Comparison of ENCODE assay signal across 1 cellular context in the genomic region with DNA sequence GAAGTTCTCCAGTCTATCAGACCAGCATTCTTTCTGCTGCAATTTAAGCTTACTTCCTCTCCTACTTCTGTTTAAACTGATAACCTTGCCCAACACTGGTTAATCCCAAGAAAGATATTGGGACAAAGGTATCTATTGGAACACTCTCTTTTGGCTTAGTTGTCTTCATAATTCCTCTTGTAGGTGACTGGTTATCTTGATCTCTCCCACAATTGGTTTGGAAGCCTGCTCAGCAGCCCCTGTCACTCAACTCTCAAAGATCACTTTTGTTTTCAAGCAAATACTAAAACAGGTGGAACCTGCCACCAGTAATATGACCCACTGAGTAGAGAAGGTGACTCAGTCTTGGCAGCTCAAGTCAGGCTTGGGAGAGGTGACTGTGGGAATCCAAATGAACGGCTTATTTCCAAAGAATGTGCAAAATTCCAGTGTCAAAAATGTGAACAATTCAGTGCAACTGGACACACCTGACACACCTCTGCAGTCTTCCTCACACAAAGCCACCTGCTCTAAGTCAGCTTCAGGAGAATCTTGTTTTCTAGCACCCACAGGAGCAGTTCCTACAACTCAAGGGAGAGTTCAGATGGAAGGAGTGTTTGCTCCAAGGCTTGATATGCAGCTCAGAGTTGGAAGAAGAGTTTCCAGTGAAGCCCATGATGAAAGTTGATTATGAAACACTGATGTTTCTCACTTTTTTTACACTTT.
TF ChIP-seq lines count a peak whose summit lies in the region.

No MANE protein-coding gene starts in this region.

TF ChIP-seq in WTC11, 78 proteins besides CTCF, POLR2A, EP300 and RAD21 (continued from another document):
- TF ChIP-seq, protein P1, sequence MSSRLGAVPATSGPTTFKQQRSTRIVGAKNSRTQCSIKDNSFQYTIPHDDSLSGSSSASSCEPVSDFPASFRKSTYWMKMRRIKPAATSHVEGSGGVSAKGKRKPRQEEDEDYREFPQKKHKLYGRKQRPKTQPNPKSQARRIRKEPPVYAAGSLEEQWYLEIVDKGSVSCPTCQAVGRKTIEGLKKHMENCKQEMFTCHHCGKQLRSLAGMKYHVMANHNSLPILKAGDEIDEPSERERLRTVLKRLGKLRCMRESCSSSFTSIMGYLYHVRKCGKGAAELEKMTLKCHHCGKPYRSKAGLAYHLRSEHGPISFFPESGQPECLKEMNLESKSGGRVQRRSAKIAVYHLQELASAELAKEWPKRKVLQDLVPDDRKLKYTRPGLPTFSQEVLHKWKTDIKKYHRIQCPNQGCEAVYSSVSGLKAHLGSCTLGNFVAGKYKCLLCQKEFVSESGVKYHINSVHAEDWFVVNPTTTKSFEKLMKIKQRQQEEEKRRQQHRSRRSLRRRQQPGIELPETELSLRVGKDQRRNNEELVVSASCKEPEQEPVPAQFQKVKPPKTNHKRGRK (CRISPR knock-in tag; IDR thresholded peaks at IDR 0.05; ENCODE audit: borderline replicate concordance): no peak
- no peak for TF ChIP-seq NR3C1 (CRISPR knock-in tag; conservative IDR thresholded peaks at IDR 0.05; ENCODE audit: low read depth)
